19 cellular contexts compared by ENCODE assay signal in genomic region chr10:36468620-36469019, GRCh38.
A peak's percentile ranks its signal among the peaks of the same experiment; 100 is the strongest.
DNase-seq lines count a peak whose midpoint lies in the region; ATAC-seq, FAIRE-seq and TF ChIP-seq lines count a peak whose summit lies in the region.
"Had no signal": no experiment of that assay in that cellular context is flagged by ENCODE, and none has a peak within 500 bp of the region (broad histone marks: within the 10 kb centered on the region; RNA-seq: fewer than 3 reads in every experiment).

No MANE protein-coding gene starts in this region.

- no peak for TF ChIP-seq CTCF in RWPE1 (conservative IDR thresholded peaks at IDR 0.05; ENCODE audit: low read depth)
- no peak for TF ChIP-seq CTCF in bronchial epithelial cell (IDR thresholded peaks at IDR 0.05; ENCODE audit: insufficient read depth, low read length, severe bottlenecking)
- no peak for TF ChIP-seq CTCF in foreskin keratinocyte (conservative IDR thresholded peaks at IDR 0.05)

- H3K27ac ChIP-seq in RWPE1: no peak overlapping the region
- H3K27ac ChIP-seq in foreskin keratinocyte: peak overlapping the region; percentile 67

- no peak for FAIRE-seq in bronchial epithelial cell (lab: Jason Lieb, UNC)
- FAIRE-seq: A204.1, D721Med, G401.6, GM12891, GM19239, HepG2 had no signal

- H3K4me3 ChIP-seq in bronchial epithelial cell (ENCODE audit: low read depth, low read length): no peak overlapping the region
- H3K4me3 ChIP-seq: HAP-1 had no signal

- POLR2A ChIA-PET in RWPE1 (lab: Yijun Ruan, JAX; ENCODE audit: low non-redundant PET): no interaction called here

- CTCF ChIA-PET in RWPE1 (lab: Yijun Ruan, JAX): no interaction called here

- H3K27me3 ChIP-seq in bronchial epithelial cell (ENCODE audit: control insufficient read depth, insufficient read depth, low read length): no peaks in the 10 kb centered on the region
- no peaks in the 10 kb centered on the region for H3K27me3 ChIP-seq in foreskin keratinocyte
- H3K27me3 ChIP-seq: BE2C had no signal

- H3K36me3 ChIP-seq in bronchial epithelial cell (ENCODE audit: control insufficient read depth, insufficient read depth, low read length): no peaks in the 10 kb centered on the region
- H3K36me3 ChIP-seq: BE2C, HAP-1 had no signal

- DNase-seq in RWPE1 (ENCODE audit: low spot score): peak; percentile 25
- peak; percentile 82 for DNase-seq in bronchial epithelial cell (ENCODE audit: low read depth)
- DNase-seq in foreskin keratinocyte: peak in 1 of 2 donors; percentile 62
- DNase-seq in putamen (ENCODE audit: low spot score): no peak
- no peak for DNase-seq in amniotic stem cell (lab: John Stamatoyannopoulos, UW)
- no peak for DNase-seq in COLO668 (lab: John Stamatoyannopoulos, UW; ENCODE audit: unreplicated experiment)
- DNase-seq: ACHN; BE2C; C1 segment of cervical spinal cord; Caco-2; CD4-positive, CD25-positive, alpha-beta regulatory T cell; CD8-positive, alpha-beta memory T cell had no signal

- peaks cover 33% of the 10 kb centered on the region for H3K4me1 ChIP-seq in foreskin keratinocyte
- H3K4me1 ChIP-seq: BE2C, Caco-2, HAP-1 had no signal

- ATAC-seq in foreskin keratinocyte: peak; percentile 72
- ATAC-seq: HepG2 had no signal

Comparison
In these comparisons a context has a peak if more than half of its experiments do, and no peak if none do; other contexts are left out.
1. DNase-seq: peak in RWPE1 (single experiment) and bronchial epithelial cell (single experiment); none in putamen (single experiment), amniotic stem cell (single experiment) and COLO668 (single experiment).